In the genomic region with DNA sequence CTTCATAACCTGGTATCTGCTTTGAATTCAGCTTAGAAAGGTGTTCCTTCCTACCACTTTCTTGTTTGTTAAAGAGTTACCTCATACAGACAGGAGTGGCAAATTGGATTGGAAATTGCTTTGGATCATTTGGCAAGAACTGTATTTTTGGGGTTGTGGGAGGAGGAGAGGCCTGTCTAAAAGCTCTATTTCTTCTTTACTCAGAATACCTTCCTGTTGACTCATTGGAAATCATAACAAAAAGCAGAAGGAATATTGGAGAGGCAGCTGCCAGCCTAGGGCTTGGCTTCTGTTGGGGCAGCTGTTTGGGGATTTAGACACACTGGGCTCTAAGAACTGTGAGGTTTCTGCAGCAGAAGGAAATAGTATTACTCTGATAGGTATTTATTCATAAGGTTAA, we compare ENCODE assay signal across 1 cellular context.
TF ChIP-seq lines count a peak whose summit lies in the region.

No MANE protein-coding gene starts in this region.

TF ChIP-seq in H1, 55 proteins besides CTCF, POLR2A, EP300 and RAD21:
- no peak for TF ChIP-seq BCL11A (IDR thresholded peaks at IDR 0.05; ENCODE audit: low read depth in 2 of 2, low read length in 2 of 2)
- TF ChIP-seq, protein P1, sequence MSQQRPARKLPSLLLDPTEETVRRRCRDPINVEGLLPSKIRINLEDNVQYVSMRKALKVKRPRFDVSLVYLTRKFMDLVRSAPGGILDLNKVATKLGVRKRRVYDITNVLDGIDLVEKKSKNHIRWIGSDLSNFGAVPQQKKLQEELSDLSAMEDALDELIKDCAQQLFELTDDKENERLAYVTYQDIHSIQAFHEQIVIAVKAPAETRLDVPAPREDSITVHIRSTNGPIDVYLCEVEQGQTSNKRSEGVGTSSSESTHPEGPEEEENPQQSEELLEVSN (IDR thresholded peaks at IDR 0.05): no peak
- no peak for TF ChIP-seq POU5F1 (IDR thresholded peaks at IDR 0.05; ENCODE audit: low read depth, low read length)
- no peak for TF ChIP-seq FOSL1 (IDR thresholded peaks at IDR 0.05; ENCODE audit: insufficient read depth, low read depth, low read length)
- TF ChIP-seq KDM4A (IDR thresholded peaks at IDR 0.05; ENCODE audit: low read depth, low read length, severe bottlenecking): no peak
- TF ChIP-seq JUND (IDR thresholded peaks at IDR 0.05; ENCODE audit: low read length): no peak
- no peak for TF ChIP-seq NRF1 (IDR thresholded peaks at IDR 0.05; ENCODE audit: low read depth, low read length)
- no peak for TF ChIP-seq SP4 (IDR thresholded peaks at IDR 0.05; ENCODE audit: low read length)
- TF ChIP-seq, protein P2, sequence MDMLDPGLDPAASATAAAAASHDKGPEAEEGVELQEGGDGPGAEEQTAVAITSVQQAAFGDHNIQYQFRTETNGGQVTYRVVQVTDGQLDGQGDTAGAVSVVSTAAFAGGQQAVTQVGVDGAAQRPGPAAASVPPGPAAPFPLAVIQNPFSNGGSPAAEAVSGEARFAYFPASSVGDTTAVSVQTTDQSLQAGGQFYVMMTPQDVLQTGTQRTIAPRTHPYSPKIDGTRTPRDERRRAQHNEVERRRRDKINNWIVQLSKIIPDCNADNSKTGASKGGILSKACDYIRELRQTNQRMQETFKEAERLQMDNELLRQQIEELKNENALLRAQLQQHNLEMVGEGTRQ (IDR thresholded peaks at IDR 0.05; ENCODE audit: low read length): no peak
- TF ChIP-seq HDAC2 (IDR thresholded peaks at IDR 0.05; ENCODE audit: borderline replicate concordance in 1 of 2, low read depth in 2 of 2, low read length in 2 of 2): no peak
- TF ChIP-seq SP2 (IDR thresholded peaks at IDR 0.05; ENCODE audit: low read length): no peak
TF ChIP-seq in H1: peak in this region for 0.
